Comparison of ENCODE assay signal across 9 cellular contexts in the genomic region with DNA sequence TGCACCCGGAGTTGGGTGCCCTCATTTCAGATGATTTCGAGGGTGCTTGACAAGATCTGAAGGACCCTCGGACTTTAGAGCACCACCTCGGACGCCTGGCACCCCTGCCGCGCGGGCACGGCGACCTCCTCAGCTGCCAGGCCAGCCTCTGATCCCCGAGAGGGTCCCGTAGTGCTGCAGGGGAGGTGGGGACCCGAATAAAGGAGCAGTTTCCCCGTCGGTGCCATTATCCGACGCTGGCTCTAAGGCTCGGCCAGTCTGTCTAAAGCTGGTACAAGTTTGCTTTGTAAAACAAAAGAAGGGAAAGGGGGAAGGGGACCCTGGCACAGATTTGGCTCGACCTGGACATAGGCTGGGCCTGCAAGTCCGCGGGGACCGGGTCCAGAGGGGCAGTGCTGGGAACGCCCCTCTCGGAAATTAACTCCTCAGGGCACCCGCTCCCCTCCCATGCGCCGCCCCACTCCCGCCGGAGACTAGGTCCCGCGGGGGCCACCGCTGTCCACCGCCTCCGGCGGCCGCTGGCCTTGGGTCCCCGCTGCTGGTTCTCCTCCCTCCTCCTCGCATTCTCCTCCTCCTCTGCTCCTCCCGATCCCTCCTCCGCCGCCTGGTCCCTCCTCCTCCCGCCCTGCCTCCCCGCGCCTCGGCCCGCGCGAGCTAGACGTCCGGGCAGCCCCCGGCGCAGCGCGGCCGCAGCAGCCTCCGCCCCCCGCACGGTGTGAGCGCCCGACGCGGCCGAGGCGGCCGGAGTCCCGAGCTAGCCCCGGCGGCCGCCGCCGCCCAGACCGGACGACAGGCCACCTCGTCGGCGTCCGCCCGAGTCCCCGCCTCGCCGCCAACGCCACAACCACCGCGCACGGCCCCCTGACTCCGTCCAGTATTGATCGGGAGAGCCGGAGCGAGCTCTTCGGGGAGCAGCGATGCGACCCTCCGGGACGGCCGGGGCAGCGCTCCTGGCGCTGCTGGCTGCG. TPM values are rescaled to one million over a fixed set of nuclear protein-coding genes. Genes with fewer than 3 reads are reported as not detected.
DNase-seq lines count a peak whose midpoint lies in the region; ATAC-seq and TF ChIP-seq lines count a peak whose summit lies in the region.
"Had no signal": no experiment of that assay in that cellular context is flagged by ENCODE, and none has a peak within 500 bp of the region (broad histone marks: within the 10 kb centered on the region; RNA-seq: fewer than 3 reads in every experiment).

A gene (plus strand): TSS at position 657 of the 968 bp plus-strand sequence. CDS start 261 bp downstream, at position 918.

- H3K9ac ChIP-seq in fibroblast of lung (ENCODE audit: insufficient read depth, low read length) (peak within 1 kb of the TSS; percentile 95), mucosa of rectum (ENCODE audit: low read depth in 1 of 2, low read length in 2 of 2) (peak within 1 kb of the TSS; percentile 83 to 94)

- H3K4me3 ChIP-seq in fibroblast of lung (replicated peaks in 1 of 4; ENCODE audit: control extremely low read depth in 1 of 4, insufficient read depth in 1 of 4, low read depth in 3 of 4, low read length in 4 of 4), result peak within 1 kb of the TSS; percentile 64 to 86 (median 82)
- peak within 1 kb of the TSS; percentile 71 to 77 for H3K4me3 ChIP-seq in mucosa of rectum (ENCODE audit: low read length in 2 of 2)
- peak within 1 kb of the TSS; percentile 79 for H3K4me3 ChIP-seq in urinary bladder (ENCODE audit: low read depth, low read length)

- peak within 1 kb of the TSS; percentile 91 for H3K4me2 ChIP-seq in fibroblast of lung (ENCODE audit: extremely low read depth, insufficient read depth, low read length)

- no peaks in the 10 kb centered on the region for H3K9me3 ChIP-seq in fibroblast of lung (ENCODE audit: control insufficient read depth, insufficient read depth, low read depth, low read length)
- H3K9me3 ChIP-seq in mucosa of rectum (ENCODE audit: control insufficient read depth in 2 of 2, low read length in 2 of 2), result no peaks in the 10 kb centered on the region

- H3K79me2 ChIP-seq in fibroblast of lung (ENCODE audit: control insufficient read depth, insufficient read depth, low read length), result peaks cover 53% of the 10 kb centered on the region

- ATAC-seq in HG03565 (IDR thresholded peaks at IDR 0.05; ENCODE audit: unreplicated experiment), result no peak

- DNase-seq in stimulated activated CD4-positive, alpha-beta T cell treated with anti-CD3 and anti-CD28 coated beads, Interleukin-15, amount 100 ng/mL, for 24 hours, result peak; percentile 12
- no peak for DNase-seq in stimulated activated CD4-positive, alpha-beta T cell treated with anti-CD3 and anti-CD28 coated beads, Interleukin-12 subunit alpha, Interleukin-12 subunit beta, amount 100 ng/mL, for 4 hours
- peak; percentile 70 for DNase-seq in SK-N-DZ (ENCODE audit: low spot score)
- peak; percentile 81 to 82 for DNase-seq in fibroblast of lung (ENCODE audit: low read depth in 2 of 2)
- DNase-seq in stimulated activated CD8-positive, alpha-beta memory T cell treated with anti-CD3 and anti-CD28 coated beads, Interleukin-4, amount 100 ng/mL, for 48 hours, result no peak

- 3% methylated on average over 98 of the region's 98 CpGs for WGBS in urinary bladder

- H4K20me1 ChIP-seq in fibroblast of lung (ENCODE audit: control insufficient read depth, extremely low read depth, insufficient read depth, low read length), result no peaks in the 10 kb centered on the region

- TF ChIP-seq CTCF in fibroblast of lung (conservative IDR thresholded peaks at IDR 0.05 in 1 of 2, IDR thresholded peaks at IDR 0.05 in 1 of 2; ENCODE audit: low read depth in 1 of 2, low read length in 2 of 2), result no peak

- peak within 1 kb of the TSS; percentile 86 for H3K27ac ChIP-seq in fibroblast of lung (ENCODE audit: insufficient read depth, low read length)
- peak within 1 kb of the TSS; percentile 90 to 92 for H3K27ac ChIP-seq in mucosa of rectum (ENCODE audit: low read depth in 2 of 2, low read length in 2 of 2)
- H3K27ac ChIP-seq in urinary bladder (ENCODE audit: low read depth), result peak within 1 kb of the TSS; percentile 91

- no peaks in the 10 kb centered on the region for H3K27me3 ChIP-seq in fibroblast of lung (ENCODE audit: control insufficient read depth, insufficient read depth, low read length)
- H3K27me3 ChIP-seq in mucosa of rectum (ENCODE audit: control insufficient read depth in 2 of 2, insufficient read depth in 2 of 2, low read length in 2 of 2), result no peaks in the 10 kb centered on the region

- H3K36me3 ChIP-seq in fibroblast of lung (ENCODE audit: control insufficient read depth, insufficient read depth, low read length) (peaks cover 5% of the 10 kb centered on the region), mucosa of rectum (ENCODE audit: control insufficient read depth in 2 of 2, insufficient read depth in 2 of 2, low read length in 2 of 2) (no peaks in the 10 kb centered on the region), urinary bladder (ENCODE audit: insufficient read depth) (no peaks in the 10 kb centered on the region)

- H3K4me1 ChIP-seq in fibroblast of lung (ENCODE audit: control insufficient read depth, extremely low read depth, insufficient read depth, low read length), result peaks cover 3% of the 10 kb centered on the region
- peaks cover 4 to 8% of the 10 kb centered on the region in 2 donors for H3K4me1 ChIP-seq in mucosa of rectum (ENCODE audit: control insufficient read depth in 2 of 2, insufficient read depth in 2 of 2, low read length in 2 of 2)
- no peaks in the 10 kb centered on the region for H3K4me1 ChIP-seq in urinary bladder (ENCODE audit: insufficient read depth)

- H2AFZ ChIP-seq in fibroblast of lung (ENCODE audit: low read length), result peak within 1 kb of the TSS; percentile 34

RNA-seq across cellular contexts. Expression of the gene that starts here (rescaled TPM):
- 5.6 and 6.2 TPM in 2 replicates for polyA plus RNA-seq in SK-N-DZ (2014; cell fraction: cytosol; rRNA removed)
- polyA plus RNA-seq in SK-N-DZ (2014; cell fraction: nucleus; rRNA removed), result 5.7 and 7.3 TPM in 2 replicates
- total RNA-seq in fibroblast of lung (36.0 and 55.3 TPM in 2 replicates), urinary bladder (28.2 TPM)
- polyA plus RNA-seq in fibroblast of lung (62.7 and 62.8 TPM in 2 replicates), urinary bladder (16.4 TPM)
- polyA plus RNA-seq in fibroblast of lung (2012), result 39.9 and 51.2 TPM in 2 replicates
- 205 and 211 TPM in 2 replicates for polyA minus RNA-seq in fibroblast of lung (ENCODE audit: low replicate concordance)
- total RNA-seq: activated naive CD4-positive, alpha-beta T cell treated with anti-CD3 and anti-CD28 coated beads, Interleukin-2, amount 50 U/mL, for 72 hours had no signal

Comparison
In these comparisons a context has a peak if more than half of its experiments do, and no peak if none do; other contexts are left out.
1. DNase-seq: peak in stimulated activated CD4-positive, alpha-beta T cell treated with anti-CD3 and anti-CD28 coated beads, Interleukin-15, amount 100 ng/mL, for 24 hours (single experiment), SK-N-DZ (single experiment) and fibroblast of lung (2 of 2); none in stimulated activated CD4-positive, alpha-beta T cell treated with anti-CD3 and anti-CD28 coated beads, Interleukin-12 subunit alpha, Interleukin-12 subunit beta, amount 100 ng/mL, for 4 hours (single experiment) and stimulated activated CD8-positive, alpha-beta memory T cell treated with anti-CD3 and anti-CD28 coated beads, Interleukin-4, amount 100 ng/mL, for 48 hours (single experiment).
2. Peak in every context shown above with its lines, with median percentiles within 50 percentile points of each other: H3K27ac ChIP-seq and H3K4me3 ChIP-seq.